Comparison of ENCODE assay signal across 8 cellular contexts in the genomic region with DNA sequence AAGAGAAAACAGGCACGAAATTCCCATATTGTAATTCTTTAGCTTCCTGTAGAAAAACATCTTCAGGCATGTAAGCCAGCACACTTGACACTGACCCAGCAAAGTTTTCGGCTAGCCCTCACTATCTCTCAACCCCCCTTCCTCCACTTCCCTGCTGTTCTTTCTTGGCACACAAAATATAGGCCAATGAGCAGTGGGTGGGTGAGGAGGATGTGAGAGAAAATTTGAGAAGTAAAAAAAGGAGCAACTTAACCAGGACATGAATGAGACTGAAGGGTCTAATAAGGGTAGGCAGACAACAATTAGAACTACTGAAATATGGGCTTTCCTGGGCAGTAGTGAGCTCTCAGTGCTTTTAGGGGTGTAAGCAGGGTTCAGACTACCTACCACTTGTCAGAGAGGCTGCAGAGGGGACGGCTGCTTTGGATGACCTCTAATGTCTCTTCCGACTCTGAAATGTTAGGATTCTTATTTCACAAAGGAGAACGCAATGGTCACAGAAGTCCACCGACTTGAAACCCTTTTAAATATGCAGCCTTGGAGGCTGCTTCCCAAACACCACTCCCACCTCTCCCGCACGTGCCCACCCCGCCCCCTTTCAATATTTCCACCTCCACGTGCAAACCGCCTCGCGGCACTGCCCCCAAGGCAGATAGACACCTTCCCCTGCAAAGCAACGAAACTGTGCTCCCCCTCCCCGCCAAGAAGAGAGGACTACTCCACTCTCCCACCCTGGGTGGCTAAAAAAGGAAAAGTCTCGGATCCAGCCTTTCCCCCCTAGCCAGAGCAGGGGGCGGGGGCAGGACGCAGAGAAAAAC. TPM values are rescaled to one million over a fixed set of nuclear protein-coding genes. Genes with fewer than 3 reads are reported as not detected.
DNase-seq lines count a peak whose midpoint lies in the region; ATAC-seq and TF ChIP-seq lines count a peak whose summit lies in the region.

No MANE protein-coding gene starts in this region.

- H4K20me1 ChIP-seq in PC-9 (ENCODE audit: insufficient read depth) = peaks cover 76% of the 10 kb centered on the region

- peaks cover 68% of the 10 kb centered on the region for H3K4me1 Mint-ChIP-seq in activated naive CD4-positive, alpha-beta T cell treated with anti-CD3 and anti-CD28 coated beads for 36 hours (ENCODE audit: low read depth)

- H3K27me3 Mint-ChIP-seq in activated naive CD4-positive, alpha-beta T cell treated with anti-CD3 and anti-CD28 coated beads for 36 hours (ENCODE audit: low read depth) = no peaks in the 10 kb centered on the region

- peaks cover 47% of the 10 kb centered on the region for H3K36me3 ChIP-seq in PC-9 (ENCODE audit: low read depth)
- no peaks in the 10 kb centered on the region for H3K36me3 ChIP-seq in thoracic aorta

- H3K36me3 Mint-ChIP-seq in activated naive CD4-positive, alpha-beta T cell treated with anti-CD3 and anti-CD28 coated beads for 36 hours (ENCODE audit: low read depth) = peaks cover 28% of the 10 kb centered on the region

- peak overlapping the region; percentile 95 for H3K4me2 ChIP-seq in PC-9

- peaks cover 95% of the 10 kb centered on the region for H3K79me2 ChIP-seq in PC-9 (ENCODE audit: low read depth)

- TF ChIP-seq CTCF in PC-9 (conservative IDR thresholded peaks at IDR 0.05) (no peak), choroid plexus epithelial cell (conservative IDR thresholded peaks at IDR 0.05; ENCODE audit: low read depth, low read length) (no peak), thoracic aorta (IDR thresholded peaks at IDR 0.05) (no peak)

- CTCF ChIA-PET in activated naive CD4-positive, alpha-beta T cell treated with anti-CD3 and anti-CD28 coated beads for 36 hours (lab: Charles Lee) = no interaction called here
- CTCF ChIA-PET in PC-9 (lab: Charles Lee) = no interaction called here

- peak overlapping the region; percentile 70 for H3K27ac Mint-ChIP-seq in activated naive CD4-positive, alpha-beta T cell treated with anti-CD3 and anti-CD28 coated beads for 36 hours

- H2AFZ ChIP-seq in PC-9 = peak overlapping the region; percentile 99; the same call in 1 of the 2 replicates

- DNase-seq in activated naive CD4-positive, alpha-beta T cell treated with anti-CD3 and anti-CD28 coated beads for 36 hours = peak; percentile 17
- no peak for DNase-seq in activated naive CD4-positive, alpha-beta T cell treated with Interleukin-2 at 50 U/mL for 16 hours
- DNase-seq in PC-9 (peak in 1 of 2 experiments; percentile 5), choroid plexus epithelial cell (ENCODE audit: low read depth) (peak; percentile 49), lung microvascular endothelial cell (ENCODE audit: low read depth in 2 of 2) (peak; percentile 14 to 47), thoracic aorta (ENCODE audit: low spot score) (no peak), HCEC 1CT (no peak)

- H3K27ac ChIP-seq in PC-9 (peak overlapping the region; percentile 92), thoracic aorta (no peak overlapping the region)

- ATAC-seq in thoracic aorta (ENCODE audit: insufficient number of reproducible peaks, low FRiP score, low read depth) (no peak), HG03139 (IDR thresholded peaks at IDR 0.05; ENCODE audit: unreplicated experiment) (no peak)

- H3K9me2 ChIP-seq in PC-9 (ENCODE audit: insufficient read depth) = no peaks in the 10 kb centered on the region

- peak overlapping the region; percentile 88 for H3K4me3 Mint-ChIP-seq in activated naive CD4-positive, alpha-beta T cell treated with anti-CD3 and anti-CD28 coated beads for 36 hours

- POLR2A ChIA-PET in PC-9 (lab: Charles Lee; ENCODE audit: unreplicated experiment) = interaction anchor here (0.6 kb wide), 1 partner anchor 32 kb away, joined by 5 read pairs; no protein-coding TSS in a partner anchor

- H3K9me3 ChIP-seq in PC-9 (ENCODE audit: insufficient read depth, low read depth) = no peaks in the 10 kb centered on the region
- no peaks in the 10 kb centered on the region for H3K9me3 ChIP-seq in thoracic aorta

- intact Hi-C loops in activated naive CD4-positive, alpha-beta T cell treated with anti-CD3 and anti-CD28 coated beads for 36 hours (cut with micrococcal nuclease) = no loop called here
- intact Hi-C loops in PC-9 (cut with micrococcal nuclease; ENCODE audit: unreplicated experiment) = no loop called here

- H3K4me3 ChIP-seq in PC-9 = peak overlapping the region; percentile 94
- H3K4me3 ChIP-seq in choroid plexus epithelial cell (ENCODE audit: low read depth, low read length) = peak overlapping the region; percentile 74
- H3K4me3 ChIP-seq in thoracic aorta = peak overlapping the region; percentile 86

- peaks cover 16% of the 10 kb centered on the region; the same call in 1 of the 2 replicates for H3F3A ChIP-seq in PC-9 (ENCODE audit: insufficient read depth, low read depth)

- H3K9me3 Mint-ChIP-seq in activated naive CD4-positive, alpha-beta T cell treated with anti-CD3 and anti-CD28 coated beads for 36 hours = no peaks in the 10 kb centered on the region

- H3K27me3 ChIP-seq in PC-9 (ENCODE audit: insufficient read depth, low read depth) (no peaks in the 10 kb centered on the region), thoracic aorta (replicated peaks; ENCODE audit: insufficient read depth) (no peaks in the 10 kb centered on the region)

- peaks cover 50% of the 10 kb centered on the region for H3K4me1 ChIP-seq in PC-9 (replicated peaks; ENCODE audit: insufficient read depth)
- peaks cover 26 to 45% of the 10 kb centered on the region in 2 donors for H3K4me1 ChIP-seq in thoracic aorta (ENCODE audit: control insufficient read depth in 1 of 2, low read depth in 2 of 2)

- no TSS peak for BruUV-seq in PC-9 (replicated peaks; lab: Mats Ljungman, UMichigan)

RNA-seq across cellular contexts. Expression of gene MBTD1, which starts 0.9 kb away (rescaled TPM):
- 1 to 10 TPM; 6.3 to 7.0 TPM for total RNA-seq in activated naive CD4-positive, alpha-beta T cell treated with anti-CD3 and anti-CD28 coated beads for 36 hours
- total RNA-seq in PC-9 (2021) (20.4 and 20.8 TPM in 2 replicates), lung microvascular endothelial cell (8.9 and 12.1 TPM in 2 replicates), thoracic aorta (10 to 100 TPM in 1 of 2 donors, 1 to 10 TPM in 1; 6.9 to 18.3 TPM)

RNA-seq across cellular contexts. Expression of gene UTP18, which starts 1.4 kb away (rescaled TPM):
- total RNA-seq in activated naive CD4-positive, alpha-beta T cell treated with anti-CD3 and anti-CD28 coated beads for 36 hours = 10 to 100 TPM; 54.4 to 54.5 TPM
- total RNA-seq in PC-9 (2021) (26.4 and 31.8 TPM in 2 replicates), lung microvascular endothelial cell (26.2 and 26.6 TPM in 2 replicates), thoracic aorta (10 to 100 TPM; 14.5 to 27.4 TPM)

Comparison
In these comparisons a context has a peak if more than half of its experiments do, and no peak if none do; other contexts are left out.
1. DNase-seq: peak in activated naive CD4-positive, alpha-beta T cell treated with anti-CD3 and anti-CD28 coated beads for 36 hours (single experiment), choroid plexus epithelial cell (single experiment) and lung microvascular endothelial cell (2 of 2); none in activated naive CD4-positive, alpha-beta T cell treated with Interleukin-2 at 50 U/mL for 16 hours (single experiment), thoracic aorta (single experiment) and HCEC 1CT (single experiment).
2. Peak in every context shown above with its lines, with median percentiles within 50 percentile points of each other: H3K4me3 ChIP-seq.